ENCODE assay signal across 18 cellular contexts in genomic region chr1:25785321-25786067, GRCh38.
"Had no signal": no experiment of that assay in that cellular context is flagged by ENCODE, and none has a peak within 500 bp of the region (broad histone marks: within the 10 kb centered on the region; RNA-seq: fewer than 3 reads in every experiment).

No MANE protein-coding gene starts in this region.

- H3K9me2 ChIP-seq: SK-N-SH had no signal

- H3K4me2 ChIP-seq: SK-N-SH had no signal

- H3K4me3 Mint-ChIP-seq: activated CD4-positive, alpha-beta memory T cell treated with anti-CD3 and anti-CD28 coated beads for 36 hours; activated CD8-positive, alpha-beta memory T cell treated with anti-CD3 and anti-CD28 coated beads, Interleukin-2, amount 10 ng/mL, durations not matched to agents 7 days and 5 days; activated T-cell treated with anti-CD3 and anti-CD28 coated beads, Interleukin-2, amount 50 U/mL, for 4 hours; nephron progenitor cell; stimulated activated naive CD8-positive, alpha-beta T cell treated with anti-CD3 and anti-CD28 coated beads, Interleukin-15, Interleukin-2, amounts not matched to agents 100 ng/mL and 50 ng/mL, for 24 hours had no signal

- H3K36me3 ChIP-seq: brain microvascular endothelial cell, prostate gland had no signal

- H3K27me3 Mint-ChIP-seq: activated CD4-positive, alpha-beta memory T cell treated with anti-CD3 and anti-CD28 coated beads for 36 hours; stimulated activated naive CD8-positive, alpha-beta T cell treated with anti-CD3 and anti-CD28 coated beads, Interleukin-15, Interleukin-2, amounts not matched to agents 100 ng/mL and 50 ng/mL, for 24 hours had no signal

- FAIRE-seq: islet of Langerhans had no signal

- H3K9me3 ChIP-seq: prostate gland, right lobe of liver, SK-N-SH had no signal

- H3K4me1 Mint-ChIP-seq: activated CD8-positive, alpha-beta memory T cell treated with anti-CD3 and anti-CD28 coated beads, Interleukin-2, amount 10 ng/mL, durations not matched to agents 7 days and 5 days had no signal

- H3K9ac ChIP-seq: SK-N-SH had no signal

- H3K27ac ChIP-seq: brain microvascular endothelial cell, right lobe of liver had no signal

- H3K4me3 ChIP-seq: prostate gland, right lobe of liver had no signal

- H3K27me3 ChIP-seq: brain microvascular endothelial cell, right lobe of liver had no signal

- ATAC-seq: activated CD8-positive, alpha-beta memory T cell treated with anti-CD3 and anti-CD28 coated beads, Interleukin-2, amount 10 ng/mL, durations not matched to agents 7 days and 5 days; activated T-cell treated with anti-CD3 and anti-CD28 coated beads, Interleukin-2, amount 50 U/mL, for 4 hours had no signal

- H3K9me3 Mint-ChIP-seq: activated CD4-positive, alpha-beta memory T cell treated with anti-CD3 and anti-CD28 coated beads for 36 hours; activated T-cell treated with anti-CD3 and anti-CD28 coated beads, Interleukin-2, amount 50 U/mL, for 4 hours; nephron progenitor cell; stimulated activated naive CD8-positive, alpha-beta T cell treated with anti-CD3 and anti-CD28 coated beads, Interleukin-15, Interleukin-2, amounts not matched to agents 100 ng/mL and 50 ng/mL, for 24 hours had no signal

- H3K27ac Mint-ChIP-seq: activated CD4-positive, alpha-beta memory T cell treated with anti-CD3 and anti-CD28 coated beads for 36 hours; activated CD8-positive, alpha-beta memory T cell treated with anti-CD3 and anti-CD28 coated beads, Interleukin-2, amount 10 ng/mL, durations not matched to agents 7 days and 5 days; stimulated activated naive CD8-positive, alpha-beta T cell treated with anti-CD3 and anti-CD28 coated beads, Interleukin-15, Interleukin-2, amounts not matched to agents 100 ng/mL and 50 ng/mL, for 24 hours had no signal

- DNase-seq: activated CD4-positive, alpha-beta memory T cell treated with anti-CD3 and anti-CD28 coated beads for 36 hours; activated CD4-positive, alpha-beta T cell treated with anti-CD3 and anti-CD28 coated beads for 1 hour; activated CD8-positive, alpha-beta memory T cell treated with anti-CD3 and anti-CD28 coated beads, Interleukin-2, amount 10 ng/mL, durations not matched to agents 7 days and 5 days; activated effector memory CD4-positive, alpha-beta T cell treated with Interleukin-2 at 50 U/mL for 16 hours; activated naive CD4-positive, alpha-beta T cell treated with anti-CD3 and anti-CD28 coated beads, Interleukin-2, amount 50 U/mL, for 16 hours; activated T-cell treated with anti-CD3 and anti-CD28 coated beads, Interleukin-2, amount 50 U/mL, for 4 hours; effector memory CD4-positive, alpha-beta T cell; foreskin melanocyte; nephron progenitor cell; occipital lobe; right lobe of liver; T-helper 1 cell; T1000 had no signal
